8 cellular contexts compared by ENCODE assay signal in genomic region chr10:32378371-32379301, GRCh38. TPM values are rescaled to one million over a fixed set of nuclear protein-coding genes. Genes with fewer than 3 reads are reported as not detected.
DNase-seq lines count a peak whose midpoint lies in the region; ATAC-seq and TF ChIP-seq lines count a peak whose summit lies in the region.

No MANE protein-coding gene starts in this region.

- H3K4me2 ChIP-seq in hepatocyte, result peak overlapping the region; percentile 77

- H3K27ac ChIP-seq in hepatocyte, result peak overlapping the region; percentile 91
- H3K27ac ChIP-seq in rectal smooth muscle tissue (ENCODE audit: low read depth, low read length), result peak overlapping the region; percentile 80
- peak overlapping the region; percentile 30 to 38 for H3K27ac ChIP-seq in aorta (ENCODE audit: low read depth in 1 of 2, low read length in 2 of 2)

- intact Hi-C loops in aorta (cut with DNase I), result loop anchor here in 1 of 2 donors (2.0 kb wide), 1 partner anchor 68 kb away; the partner anchor contains the start of gene CCDC7

- H3K36me3 ChIP-seq in hepatocyte (replicated peaks; ENCODE audit: insufficient read depth, low read depth) (no peaks in the 10 kb centered on the region), rectal smooth muscle tissue (ENCODE audit: control insufficient read depth, insufficient read depth, low read length) (no peaks in the 10 kb centered on the region), aorta (ENCODE audit: control insufficient read depth in 1 of 2, insufficient read depth in 2 of 2, low read length in 1 of 2) (no peaks in the 10 kb centered on the region)

- H3K9me3 ChIP-seq in hepatocyte (ENCODE audit: low read depth) (no peaks in the 10 kb centered on the region), aorta (ENCODE audit: control insufficient read depth, low read length) (no peaks in the 10 kb centered on the region)

- whole genome bisulfite sequencing in hepatocyte (ENCODE audit: low lambda C conversion rate, missing lambda C conversion rate), result 2% methylated on average over 18 of the region's 18 CpGs
- WGBS in aorta, 2 donors, result 0% methylated on average over 18 of the region's 18 CpGs

- H3K36me3 Mint-ChIP-seq in T-helper 2 cell treated with Interferon-gamma antibody and Interleukin-4, amounts not matched to agents 5 μg/mL and 100 μg/mL, for 36 hours (ENCODE audit: low read depth), result peaks cover 10% of the 10 kb centered on the region

- H3K27ac Mint-ChIP-seq in T-helper 2 cell treated with Interferon-gamma antibody and Interleukin-4, amounts not matched to agents 5 μg/mL and 100 μg/mL, for 36 hours, result no peak overlapping the region

- peak; percentile 68 for DNase-seq in NCI-H187 treated with DMSO at 0.1 percent for 48 hours (lab: John Stamatoyannopoulos, UW)
- DNase-seq in T-helper 2 cell treated with Interferon-gamma antibody and Interleukin-4, amounts not matched to agents 5 μg/mL and 100 μg/mL, for 36 hours (ENCODE audit: low spot score), result peak; percentile 90
- DNase-seq in astrocyte of the cerebellum (ENCODE audit: low read depth), result peak; percentile 60
- peak; percentile 94 for DNase-seq in hepatocyte (ENCODE audit: low spot score)
- peak; percentile 96 to 97 for DNase-seq in aorta

- TF ChIP-seq CTCF in astrocyte of the cerebellum (IDR thresholded peaks at IDR 0.05; ENCODE audit: low read depth, low read length, missing control alignments) (no peak), hepatocyte (IDR thresholded peaks at IDR 0.05; ENCODE audit: poor library complexity) (no peak)

- ATAC-seq in GM18502 (IDR thresholded peaks at IDR 0.05; ENCODE audit: poor library complexity, unreplicated experiment) (peak; percentile 93), HG02943 (IDR thresholded peaks at IDR 0.05; ENCODE audit: low read depth, unreplicated experiment) (peak; percentile 93), aorta (ENCODE audit: low FRiP score) (peak; percentile 98)

- peak overlapping the region; percentile 92 for H3K9ac ChIP-seq in rectal smooth muscle tissue (ENCODE audit: low read length)

- H3K4me1 Mint-ChIP-seq in T-helper 2 cell treated with Interferon-gamma antibody and Interleukin-4, amounts not matched to agents 5 μg/mL and 100 μg/mL, for 36 hours (ENCODE audit: low read depth), result peaks cover 20% of the 10 kb centered on the region

- H3K4me3 Mint-ChIP-seq in T-helper 2 cell treated with Interferon-gamma antibody and Interleukin-4, amounts not matched to agents 5 μg/mL and 100 μg/mL, for 36 hours, result no peak overlapping the region

- H2AFZ ChIP-seq in hepatocyte, result peak overlapping the region; percentile 51

- H3K79me2 ChIP-seq in hepatocyte, result peaks cover 49% of the 10 kb centered on the region

- H3K4me3 ChIP-seq in astrocyte of the cerebellum (ENCODE audit: low read depth, low read length) (peak overlapping the region; percentile 67), hepatocyte (peak overlapping the region; percentile 79), rectal smooth muscle tissue (ENCODE audit: low read length) (peak overlapping the region; percentile 96), aorta (ENCODE audit: low read length in 2 of 2) (peak overlapping the region; percentile 89 to 99)

- peaks cover 4% of the 10 kb centered on the region for H3K4me1 ChIP-seq in hepatocyte (ENCODE audit: insufficient read depth)
- H3K4me1 ChIP-seq in rectal smooth muscle tissue (ENCODE audit: control insufficient read depth, insufficient read depth, low read length), result no peaks in the 10 kb centered on the region
- no peaks in the 10 kb centered on the region for H3K4me1 ChIP-seq in aorta (ENCODE audit: control insufficient read depth in 1 of 2, insufficient read depth in 2 of 2, low read length in 2 of 2)

- H3K9me3 Mint-ChIP-seq in T-helper 2 cell treated with Interferon-gamma antibody and Interleukin-4, amounts not matched to agents 5 μg/mL and 100 μg/mL, for 36 hours, result peaks cover 4% of the 10 kb centered on the region

- H4K20me1 ChIP-seq in hepatocyte (ENCODE audit: insufficient read depth, poor library complexity, severe bottlenecking), result no peaks in the 10 kb centered on the region

- no peaks in the 10 kb centered on the region for H3K27me3 Mint-ChIP-seq in T-helper 2 cell treated with Interferon-gamma antibody and Interleukin-4, amounts not matched to agents 5 μg/mL and 100 μg/mL, for 36 hours (ENCODE audit: low read depth)

- H3K27me3 ChIP-seq in hepatocyte (no peaks in the 10 kb centered on the region), rectal smooth muscle tissue (ENCODE audit: control insufficient read depth, insufficient read depth, low read length) (no peaks in the 10 kb centered on the region), aorta (ENCODE audit: control insufficient read depth in 1 of 2, insufficient read depth in 2 of 2, low read length in 1 of 2) (no peaks in the 10 kb centered on the region)

- no peaks in the 10 kb centered on the region for H3K9me2 ChIP-seq in hepatocyte (replicated peaks; ENCODE audit: insufficient read depth)

- in situ Hi-C loops in astrocyte of the cerebellum (cut with HindIII; ENCODE audit: low sequenced_read_pairs), result no loop called here

RNA-seq across cellular contexts. Expression of gene EPC1, which starts 31.7 kb away (rescaled TPM):
- 31.4 and 36.3 TPM in 2 replicates for total RNA-seq in hepatocyte
- 19.4 and 19.8 TPM in 2 replicates for polyA plus RNA-seq in hepatocyte
- total RNA-seq in aorta, result 10 to 100 TPM; 42.4 to 53.9 TPM
- polyA plus RNA-seq in aorta, result 10 to 100 TPM; 15.9 to 21.8 TPM

Comparison
In these comparisons a context has a peak if more than half of its experiments do, and no peak if none do; other contexts are left out.
1. Peak in every context shown above with its lines: DNase-seq, ATAC-seq, H3K4me3 ChIP-seq and H3K27ac ChIP-seq.
2. H3K27ac ChIP-seq: peak in every context shown above with its lines; median percentile 91 in hepatocyte; 80 in rectal smooth muscle tissue; 34 in aorta.